Comparison of ENCODE assay signal across 20 cellular contexts in the genomic region with DNA sequence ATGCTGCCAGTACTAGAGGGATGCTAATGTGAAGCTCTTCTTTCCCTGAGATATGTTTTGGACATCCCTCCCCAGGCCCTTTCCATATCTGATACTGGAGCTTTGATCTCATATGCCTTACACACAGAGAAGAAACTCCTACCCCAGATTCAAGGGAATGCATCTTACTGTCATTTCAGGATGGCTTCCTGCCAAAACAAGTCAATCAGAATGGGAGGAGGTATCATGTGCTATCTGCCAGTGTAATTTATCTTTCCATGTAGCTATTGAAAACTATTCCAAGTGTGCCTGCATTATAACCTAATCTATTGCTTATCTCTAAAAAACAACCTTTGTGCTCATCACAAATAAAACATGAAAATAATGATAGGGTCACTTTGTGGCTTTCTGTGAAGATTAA.
"Had no signal": no experiment of that assay in that cellular context is flagged by ENCODE, and none has a peak within 500 bp of the region (broad histone marks: within the 10 kb centered on the region; RNA-seq: fewer than 3 reads in every experiment).

No MANE protein-coding gene starts in this region.

- H3K9ac ChIP-seq: SK-N-SH had no signal

- H3K9me3 ChIP-seq: SK-N-SH had no signal

- DNase-seq: KBM-7, MV-4-11, NCI-H1048, NCI-H1105, NCI-H1417, NCI-H1436 treated with DMSO at 0.1 percent for 48 hours, NCI-H1694, NCI-H187 treated with DMSO at 0.1 percent for 48 hours, NCI-H2029 treated with DMSO at 0.1 percent for 48 hours, NCI-H2227 treated with DMSO at 0.1 percent for 48 hours, NCI-H524, NCI-H526 treated with DMSO at 0.1 percent for 48 hours, NCI-H82, PC-3, SHP77, SK-N-SH, SW 1271, T-cell had no signal

- ATAC-seq: Panc1, T-cell had no signal

- H3K27ac ChIP-seq: RWPE1 had no signal

- H3K4me2 ChIP-seq: SK-N-SH had no signal
